1 cellular context compared by ENCODE assay signal in genomic region chr5:72210913-72211670, GRCh38.
TF ChIP-seq lines count a peak whose summit lies in the region.

No MANE protein-coding gene starts in this region.

TF ChIP-seq in WTC11, 78 proteins besides CTCF, POLR2A, EP300 and RAD21 (continued from another document):
- TF ChIP-seq AR (CRISPR knock-in tag; IDR thresholded peaks at IDR 0.05) (no peak), PRRX2 (CRISPR knock-in tag; IDR thresholded peaks at IDR 0.05) (no peak), FOXP1 (CRISPR knock-in tag; IDR thresholded peaks at IDR 0.05; ENCODE audit: borderline replicate concordance) (no peak), GTF2I (CRISPR knock-in tag; conservative IDR thresholded peaks at IDR 0.05) (no peak), NR3C1 (CRISPR knock-in tag; conservative IDR thresholded peaks at IDR 0.05; ENCODE audit: low read depth) (no peak)
